34 cellular contexts compared by ENCODE assay signal in the genomic region with DNA sequence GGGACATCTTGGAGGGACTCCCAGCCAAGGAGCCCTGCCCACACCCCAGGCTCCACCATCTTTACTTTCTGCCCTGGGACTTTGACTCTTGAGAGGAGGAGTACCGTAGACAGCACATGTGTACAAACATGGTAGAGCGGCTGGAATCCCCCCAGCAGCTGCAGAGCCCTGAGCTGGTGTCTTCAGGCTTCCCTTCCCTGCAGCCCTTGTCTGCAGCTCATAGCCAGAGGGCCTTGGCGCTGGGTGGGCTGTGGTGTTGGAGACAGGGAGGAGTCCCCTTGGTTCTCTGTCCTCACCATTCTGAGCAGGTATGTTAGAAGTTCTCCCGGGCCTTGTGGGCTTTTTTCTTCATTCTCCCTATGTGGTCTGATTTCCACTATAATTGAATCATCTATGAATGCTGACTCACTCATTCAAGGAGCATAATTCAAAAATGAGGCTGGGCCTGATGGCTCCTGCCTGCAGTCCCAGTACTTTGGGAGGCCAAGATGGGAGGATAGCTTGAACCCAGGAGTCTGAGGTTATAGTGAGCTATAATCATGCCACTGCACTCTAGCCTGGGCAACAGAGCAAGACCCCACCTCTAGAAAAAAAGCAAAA.
DNase-seq lines count a peak whose midpoint lies in the region; ATAC-seq and TF ChIP-seq lines count a peak whose summit lies in the region.
"Had no signal": no experiment of that assay in that cellular context is flagged by ENCODE, and none has a peak within 500 bp of the region (broad histone marks: within the 10 kb centered on the region; RNA-seq: fewer than 3 reads in every experiment).

No MANE protein-coding gene starts in this region.

- no peak overlapping the region for H3K4me3 ChIP-seq in epithelial cell of esophagus (ENCODE audit: low read length)
- H3K4me3 ChIP-seq: esophagus muscularis mucosa, GM23338, skin epidermis, thoracic aorta had no signal

- H3K36me3 Mint-ChIP-seq in stimulated activated effector memory CD8-positive, alpha-beta T cell treated with anti-CD3 and anti-CD28 coated beads, Interleukin-12 subunit alpha, Interleukin-12 subunit beta, amount 100 ng/mL, for 72 hours: no peaks in the 10 kb centered on the region
- H3K36me3 Mint-ChIP-seq: CD4-positive, CD25-positive, alpha-beta regulatory T cell; memory B cell had no signal

- no peak for TF ChIP-seq CTCF in RWPE1 (conservative IDR thresholded peaks at IDR 0.05; ENCODE audit: low read depth)
- no peak for TF ChIP-seq CTCF in epithelial cell of esophagus (IDR thresholded peaks at IDR 0.05; ENCODE audit: insufficient read depth, low read depth, low read length, missing control alignments)

- POLR2A ChIA-PET in RWPE1 (lab: Yijun Ruan, JAX; ENCODE audit: low non-redundant PET): no interaction called here

- CTCF ChIA-PET in RWPE1 (lab: Yijun Ruan, JAX): no interaction called here

- peak; percentile 21 for ATAC-seq in stimulated activated effector memory CD8-positive, alpha-beta T cell treated with anti-CD3 and anti-CD28 coated beads, Interleukin-12 subunit alpha, Interleukin-12 subunit beta, amount 100 ng/mL, for 72 hours
- ATAC-seq: activated CD8-positive, alpha-beta T cell treated with anti-CD3 and anti-CD28 coated beads, Interleukin-2, amount 10 ng/mL, durations not matched to agents 7 days and 5 days; GM23338; left lobe of liver; Right ventricle myocardium inferior had no signal

- H3K27ac Mint-ChIP-seq in stimulated activated effector memory CD8-positive, alpha-beta T cell treated with anti-CD3 and anti-CD28 coated beads, Interleukin-12 subunit alpha, Interleukin-12 subunit beta, amount 100 ng/mL, for 72 hours: no peak overlapping the region
- H3K27ac Mint-ChIP-seq: activated CD8-positive, alpha-beta T cell treated with anti-CD3 and anti-CD28 coated beads, Interleukin-2, amount 10 ng/mL, durations not matched to agents 7 days and 5 days; activated naive CD8-positive, alpha-beta T cell treated with anti-CD3 and anti-CD28 coated beads, Interleukin-2, amount 10 ng/mL, durations not matched to agents 7 days and 5 days; GM23338; immature natural killer cell; memory B cell; nephron progenitor cell had no signal

- peak overlapping the region; percentile 49 for H3K27ac ChIP-seq in RWPE1
- H3K27ac ChIP-seq: esophagus muscularis mucosa, skin epidermis, thoracic aorta had no signal

- H3K4me1 Mint-ChIP-seq in stimulated activated effector memory CD8-positive, alpha-beta T cell treated with anti-CD3 and anti-CD28 coated beads, Interleukin-12 subunit alpha, Interleukin-12 subunit beta, amount 100 ng/mL, for 72 hours: no peaks in the 10 kb centered on the region
- H3K4me1 Mint-ChIP-seq: GM23338, immature natural killer cell, nephron progenitor cell had no signal

- H3K9me3 Mint-ChIP-seq in stimulated activated effector memory CD8-positive, alpha-beta T cell treated with anti-CD3 and anti-CD28 coated beads, Interleukin-12 subunit alpha, Interleukin-12 subunit beta, amount 100 ng/mL, for 72 hours: peaks cover 12% of the 10 kb centered on the region

- peak; percentile 39 for DNase-seq in activated effector memory CD4-positive, alpha-beta T cell treated with anti-CD3 and anti-CD28 coated beads, Interleukin-2, amount 50 U/mL, for 16 hours
- no peak for DNase-seq in activated effector memory CD4-positive, alpha-beta T cell treated with Interleukin-2 at 50 U/mL for 16 hours
- DNase-seq in RWPE1 (ENCODE audit: low spot score): no peak
- DNase-seq in epithelial cell of esophagus (ENCODE audit: low read depth): peak; percentile 41
- no peak for DNase-seq in stimulated activated effector memory CD8-positive, alpha-beta T cell treated with anti-CD3 and anti-CD28 coated beads, Interleukin-12 subunit alpha, Interleukin-12 subunit beta, amount 100 ng/mL, for 72 hours (ENCODE audit: low spot score in 2 of 2)
- DNase-seq in amygdala (lab: John Stamatoyannopoulos, UW): no peak
- DNase-seq in effector CD4-positive, alpha-beta T cell: no peak
- no peak for DNase-seq in SHP77 (lab: John Stamatoyannopoulos, UW)
- DNase-seq: activated gamma-delta T cell; activated naive CD8-positive, alpha-beta T cell treated with anti-CD3 and anti-CD28 coated beads, Interleukin-2, amount 10 ng/mL, durations not matched to agents 7 days and 5 days; activated T-cell treated with anti-CD3 and anti-CD28 coated beads, Interleukin-2, amount 50 U/mL, for 1 hour; Calu3; CD4-positive, CD25-positive, alpha-beta regulatory T cell; central memory CD4-positive, alpha-beta T cell; dermis blood vessel endothelial cell; DMS79 treated with DMSO at 0.1 percent for 48 hours; immature natural killer cell; KG1; MM.1S; NCI-H1417; NCI-H2081; NCI-H2227 treated with DMSO at 0.1 percent for 48 hours; NCI-H526 treated with DMSO at 0.1 percent for 48 hours; nephron progenitor cell; NK-92 treated with Interleukin-12 subunit alpha and Interleukin-12 subunit beta, amount 100 ng/mL, for 24 hours; stimulated activated naive CD4-positive, alpha-beta T cell treated with Interleukin-2 at 50 U/mL for 16 hours had no signal

- H3K4me3 Mint-ChIP-seq in stimulated activated effector memory CD8-positive, alpha-beta T cell treated with anti-CD3 and anti-CD28 coated beads, Interleukin-12 subunit alpha, Interleukin-12 subunit beta, amount 100 ng/mL, for 72 hours: no peak overlapping the region
- H3K4me3 Mint-ChIP-seq: activated CD8-positive, alpha-beta T cell treated with anti-CD3 and anti-CD28 coated beads, Interleukin-2, amount 10 ng/mL, durations not matched to agents 7 days and 5 days; activated naive CD8-positive, alpha-beta T cell treated with anti-CD3 and anti-CD28 coated beads, Interleukin-2, amount 10 ng/mL, durations not matched to agents 7 days and 5 days; CD4-positive, CD25-positive, alpha-beta regulatory T cell; GM23338; immature natural killer cell; memory B cell; nephron progenitor cell had no signal

Comparison
In these comparisons a context has a peak if more than half of its experiments do, and no peak if none do; other contexts are left out.
1. DNase-seq: peak in activated effector memory CD4-positive, alpha-beta T cell treated with anti-CD3 and anti-CD28 coated beads, Interleukin-2, amount 50 U/mL, for 16 hours (single experiment) and epithelial cell of esophagus (single experiment); none in activated effector memory CD4-positive, alpha-beta T cell treated with Interleukin-2 at 50 U/mL for 16 hours (single experiment), RWPE1 (single experiment), stimulated activated effector memory CD8-positive, alpha-beta T cell treated with anti-CD3 and anti-CD28 coated beads, Interleukin-12 subunit alpha, Interleukin-12 subunit beta, amount 100 ng/mL, for 72 hours (0 of 2), amygdala (0 of 56), effector CD4-positive, alpha-beta T cell (single experiment) and SHP77 (0 of 2).